1 cellular context compared by ENCODE assay signal in genomic region chr1:156600733-156601121, GRCh38.
TF ChIP-seq lines count a peak whose summit lies in the region.

No MANE protein-coding gene starts in this region.

TF ChIP-seq in endothelial cell of umbilical vein, 7 proteins besides CTCF, POLR2A, EP300 and RAD21:
- no peak for TF ChIP-seq EZH2 (IDR thresholded peaks at IDR 0.05; ENCODE audit: borderline replicate concordance, low read depth, low read length, severe bottlenecking)
- TF ChIP-seq GATA2 (IDR thresholded peaks at IDR 0.05; ENCODE audit: insufficient read depth, insufficient read length, low read depth, low read length), result no peak
- TF ChIP-seq, protein P1, sequence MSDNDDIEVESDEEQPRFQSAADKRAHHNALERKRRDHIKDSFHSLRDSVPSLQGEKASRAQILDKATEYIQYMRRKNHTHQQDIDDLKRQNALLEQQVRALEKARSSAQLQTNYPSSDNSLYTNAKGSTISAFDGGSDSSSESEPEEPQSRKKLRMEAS (IDR thresholded peaks at IDR 0.05; ENCODE audit: insufficient read depth, insufficient read length), result no peak
- no peak for TF ChIP-seq FOS (IDR thresholded peaks at IDR 0.05; ENCODE audit: borderline replicate concordance, insufficient read depth, low read length)
- TF ChIP-seq POLR2AphosphoS5 (IDR thresholded peaks at IDR 0.05; ENCODE audit: insufficient read depth, low read depth, low read length), result no peak
- TF ChIP-seq MYC (IDR thresholded peaks at IDR 0.05; ENCODE audit: low read depth, low read length), result no peak
- no peak for TF ChIP-seq JUN (IDR thresholded peaks at IDR 0.05; ENCODE audit: borderline replicate concordance, insufficient read depth, insufficient read length, low read depth)
